Comparison of ENCODE assay signal across 24 cellular contexts in genomic region chr5:105430516-105430915, GRCh38.
DNase-seq lines count a peak whose midpoint lies in the region; ATAC-seq lines count a peak whose summit lies in the region.
"Had no signal": no experiment of that assay in that cellular context is flagged by ENCODE, and none has a peak within 500 bp of the region (broad histone marks: within the 10 kb centered on the region; RNA-seq: fewer than 3 reads in every experiment).

No MANE protein-coding gene starts in this region.

- intact Hi-C loops in activated naive CD4-positive, alpha-beta T cell treated with anti-CD3 and anti-CD28 coated beads for 36 hours (cut with micrococcal nuclease), result no loop called here

- H3K27ac Mint-ChIP-seq in activated naive CD4-positive, alpha-beta T cell treated with anti-CD3 and anti-CD28 coated beads for 36 hours, result no peak overlapping the region
- H3K27ac Mint-ChIP-seq: B cell; CD14-positive monocyte; CD4-positive, alpha-beta memory T cell; CD4-positive, CD25-positive, alpha-beta regulatory T cell; CD8-positive, alpha-beta memory T cell had no signal

- peak; percentile 1 for DNase-seq in adipocyte (ENCODE audit: low read depth)
- peak; percentile 11 for DNase-seq in retina
- no peak for DNase-seq in NK-92 (lab: John Stamatoyannopoulos, UW; ENCODE audit: unreplicated experiment)
- DNase-seq in NCI-H1436 (lab: John Stamatoyannopoulos, UW), result no peak
- DNase-seq in activated naive CD4-positive, alpha-beta T cell treated with anti-CD3 and anti-CD28 coated beads for 36 hours, result no peak
- DNase-seq: 8988T; AML-193; C1 segment of cervical spinal cord; CD4-positive, alpha-beta memory T cell; CD4-positive, CD25-positive, alpha-beta regulatory T cell; CD8-positive, alpha-beta memory T cell; COR-L47; DMS 273 treated with DMSO at 0.1 percent for 48 hours; DMS153; DMS53; DMS79; DND-41; EL; GDM1 had no signal

- H3K4me1 ChIP-seq in BLaER1 (0 out of 2 replicates have a peak, but pooled peaks cover 4% of the 10 kb centered on the region), adipocyte (ENCODE audit: control insufficient read depth, insufficient read depth, low read length) (no peaks in the 10 kb centered on the region)

- no peak for ATAC-seq in GM18858 (IDR thresholded peaks at IDR 0.05; ENCODE audit: unreplicated experiment)
- ATAC-seq: GM12878 had no signal

- no peak overlapping the region for H3K27ac ChIP-seq in BLaER1

- H3K36me3 ChIP-seq in BLaER1 (no peaks in the 10 kb centered on the region), adipocyte (ENCODE audit: control insufficient read depth, insufficient read depth, low read length, severe bottlenecking) (no peaks in the 10 kb centered on the region)

- peak overlapping the region; percentile 19; the same call in 1 of the 2 replicates for H3K4me2 ChIP-seq in BLaER1

- H3K9ac ChIP-seq in BLaER1 (no peak overlapping the region), adipocyte (ENCODE audit: low read length) (no peak overlapping the region)

- H3K27me3 ChIP-seq in BLaER1 (no peaks in the 10 kb centered on the region), adipocyte (replicated peaks; ENCODE audit: control insufficient read depth, insufficient read depth, low read length) (no peaks in the 10 kb centered on the region)

- no peaks in the 10 kb centered on the region for H3K9me3 Mint-ChIP-seq in activated naive CD4-positive, alpha-beta T cell treated with anti-CD3 and anti-CD28 coated beads for 36 hours

- H3K4me3 ChIP-seq in BLaER1 (no peak overlapping the region), adipocyte (ENCODE audit: low read length) (no peak overlapping the region)
- H3K4me3 ChIP-seq: GM12878 had no signal

- no peaks in the 10 kb centered on the region for H3K36me3 Mint-ChIP-seq in activated naive CD4-positive, alpha-beta T cell treated with anti-CD3 and anti-CD28 coated beads for 36 hours (ENCODE audit: low read depth)
- H3K36me3 Mint-ChIP-seq: CD14-positive monocyte; CD4-positive, alpha-beta memory T cell; CD4-positive, CD25-positive, alpha-beta regulatory T cell; CD8-positive, alpha-beta memory T cell had no signal

- H4K20me1 ChIP-seq in BLaER1, result no peaks in the 10 kb centered on the region

- no peaks in the 10 kb centered on the region for H3K4me1 Mint-ChIP-seq in activated naive CD4-positive, alpha-beta T cell treated with anti-CD3 and anti-CD28 coated beads for 36 hours (ENCODE audit: low read depth)
- H3K4me1 Mint-ChIP-seq: B cell; CD14-positive monocyte; CD4-positive, alpha-beta memory T cell; CD4-positive, CD25-positive, alpha-beta regulatory T cell; CD8-positive, alpha-beta memory T cell had no signal

- H3K4me3 Mint-ChIP-seq in activated naive CD4-positive, alpha-beta T cell treated with anti-CD3 and anti-CD28 coated beads for 36 hours, result no peak overlapping the region
- H3K4me3 Mint-ChIP-seq: B cell; CD14-positive monocyte; CD4-positive, alpha-beta memory T cell; CD4-positive, CD25-positive, alpha-beta regulatory T cell; CD8-positive, alpha-beta memory T cell had no signal

- H3K27me3 Mint-ChIP-seq in activated naive CD4-positive, alpha-beta T cell treated with anti-CD3 and anti-CD28 coated beads for 36 hours (ENCODE audit: low read depth), result no peaks in the 10 kb centered on the region
- H3K27me3 Mint-ChIP-seq: B cell; CD4-positive, alpha-beta memory T cell; CD4-positive, CD25-positive, alpha-beta regulatory T cell; CD8-positive, alpha-beta memory T cell had no signal

- CTCF ChIA-PET in activated naive CD4-positive, alpha-beta T cell treated with anti-CD3 and anti-CD28 coated beads for 36 hours (lab: Charles Lee), result no interaction called here

- H3K9me3 ChIP-seq in BLaER1, result no peaks in the 10 kb centered on the region
- H3K9me3 ChIP-seq in adipocyte (ENCODE audit: control insufficient read depth, low read length), result no peaks in the 10 kb centered on the region

Comparison
In these comparisons a context has a peak if more than half of its experiments do, and no peak if none do; other contexts are left out.
1. DNase-seq: peak in adipocyte (single experiment) and retina (single experiment); none in NK-92 (single experiment), NCI-H1436 (single experiment) and activated naive CD4-positive, alpha-beta T cell treated with anti-CD3 and anti-CD28 coated beads for 36 hours (single experiment).